ENCODE assay signal across 9 cellular contexts in genomic region chr2:226797289-226797988, GRCh38. TPM values are rescaled to one million over a fixed set of nuclear protein-coding genes. Genes with fewer than 3 reads are reported as not detected.
DNase-seq lines count a peak whose midpoint lies in the region; ATAC-seq, FAIRE-seq and TF ChIP-seq lines count a peak whose summit lies in the region.
"Had no signal": no experiment of that assay in that cellular context is flagged by ENCODE, and none has a peak within 500 bp of the region (broad histone marks: within the 10 kb centered on the region; RNA-seq: fewer than 3 reads in every experiment).

No MANE protein-coding gene starts in this region.

- peak overlapping the region; percentile 88 to 93 (median 92) for H3K4me3 Mint-ChIP-seq in nephron
- H3K4me3 Mint-ChIP-seq in activated CD8-positive, alpha-beta memory T cell treated with anti-CD3 and anti-CD28 coated beads, Interleukin-2, amount 10 ng/mL, durations not matched to agents 7 days and 5 days = no peak overlapping the region

- H3K9me3 Mint-ChIP-seq in nephron = no peaks in the 10 kb centered on the region
- H3K9me3 Mint-ChIP-seq in activated CD8-positive, alpha-beta memory T cell treated with anti-CD3 and anti-CD28 coated beads, Interleukin-2, amount 10 ng/mL, durations not matched to agents 7 days and 5 days (ENCODE audit: low read depth) = no peaks in the 10 kb centered on the region
- H3K9me3 Mint-ChIP-seq: activated T-cell treated with anti-CD3 and anti-CD28 coated beads, Interleukin-2, amount 50 U/mL, for 24 hours had no signal

- peak overlapping the region; percentile 83 for H3K4me3 ChIP-seq in MG63
- H3K4me3 ChIP-seq in epithelial cell of proximal tubule (ENCODE audit: low read depth, low read length) = peak overlapping the region; percentile 69

- no peak for FAIRE-seq in GM12891 (lab: Jason Lieb, UNC)

- H3K36me3 Mint-ChIP-seq in nephron (ENCODE audit: low read depth) = peaks cover 23% of the 10 kb centered on the region
- H3K36me3 Mint-ChIP-seq in activated CD8-positive, alpha-beta memory T cell treated with anti-CD3 and anti-CD28 coated beads, Interleukin-2, amount 10 ng/mL, durations not matched to agents 7 days and 5 days = peaks cover 1% of the 10 kb centered on the region

- H3K36me3 ChIP-seq in MG63 = peaks cover 45% of the 10 kb centered on the region

- H3K4me1 Mint-ChIP-seq in nephron = peaks cover 52% of the 10 kb centered on the region
- H3K4me1 Mint-ChIP-seq in activated CD8-positive, alpha-beta memory T cell treated with anti-CD3 and anti-CD28 coated beads, Interleukin-2, amount 10 ng/mL, durations not matched to agents 7 days and 5 days = peaks cover 49% of the 10 kb centered on the region

- TF ChIP-seq CTCF in epithelial cell of proximal tubule (conservative IDR thresholded peaks at IDR 0.05; ENCODE audit: low read depth, low read length) (no peak), nephron (IDR thresholded peaks at IDR 0.05; ENCODE audit: unreplicated experiment in 3 of 3) (no peak)

- H3K27me3 Mint-ChIP-seq in nephron (ENCODE audit: low read depth) = no peaks in the 10 kb centered on the region
- H3K27me3 Mint-ChIP-seq in activated CD8-positive, alpha-beta memory T cell treated with anti-CD3 and anti-CD28 coated beads, Interleukin-2, amount 10 ng/mL, durations not matched to agents 7 days and 5 days = no peaks in the 10 kb centered on the region
- H3K27me3 Mint-ChIP-seq: activated T-cell treated with anti-CD3 and anti-CD28 coated beads, Interleukin-2, amount 50 U/mL, for 24 hours had no signal

- no peak for TF ChIP-seq POLR2A in GM12891 (IDR thresholded peaks at IDR 0.05; ENCODE audit: low read depth, low read length)

- ATAC-seq in activated CD8-positive, alpha-beta memory T cell treated with anti-CD3 and anti-CD28 coated beads, Interleukin-2, amount 10 ng/mL, durations not matched to agents 7 days and 5 days = no peak
- no peak for ATAC-seq in GM21515 (IDR thresholded peaks at IDR 0.05; ENCODE audit: unreplicated experiment)

- H3K27ac Mint-ChIP-seq in nephron = peak overlapping the region in 1 of 3 experiments; percentile 45
- H3K27ac Mint-ChIP-seq in activated CD8-positive, alpha-beta memory T cell treated with anti-CD3 and anti-CD28 coated beads, Interleukin-2, amount 10 ng/mL, durations not matched to agents 7 days and 5 days = no peak overlapping the region
- H3K27ac Mint-ChIP-seq: activated T-cell treated with anti-CD3 and anti-CD28 coated beads, Interleukin-2, amount 50 U/mL, for 24 hours had no signal

- DNase-seq in AG08396 (ENCODE audit: low spot score) = peak; percentile 77
- peak; percentile 74 for DNase-seq in MG63
- DNase-seq in epithelial cell of proximal tubule (ENCODE audit: low read depth) = no peak
- no peak for DNase-seq in HUDEP-2 (lab: John Stamatoyannopoulos, UW; ENCODE audit: unreplicated experiment in 76 of 76)
- DNase-seq in GM12891 (ENCODE audit: insufficient read length, low spot score) = no peak
- DNase-seq in activated CD8-positive, alpha-beta memory T cell treated with anti-CD3 and anti-CD28 coated beads, Interleukin-2, amount 10 ng/mL, durations not matched to agents 7 days and 5 days = no peak

- no peaks in the 10 kb centered on the region for H3K27me3 ChIP-seq in MG63

- no peaks in the 10 kb centered on the region for H3K9me3 ChIP-seq in MG63

- CTCF ChIA-PET in activated CD8-positive, alpha-beta memory T cell treated with anti-CD3 and anti-CD28 coated beads, Interleukin-2, amount 10 ng/mL, durations not matched to agents 7 days and 5 days (lab: Charles Lee) = interaction anchor here (1.2 to 7.0 kb wide), 4 partner anchors 8 to 582 kb away, joined by 3 to 58 read pairs (median 25); no protein-coding TSS in a partner anchor

TF ChIP-seq in GM12891, 5 proteins besides CTCF, POLR2A, EP300 and RAD21:
- TF ChIP-seq POLR2AphosphoS5 (IDR thresholded peaks at IDR 0.05; ENCODE audit: low read depth, low read length) (no peak), SPI1 (IDR thresholded peaks at IDR 0.05; ENCODE audit: low read depth, low read length) (no peak), POU2F2 (IDR thresholded peaks at IDR 0.05; ENCODE audit: low read depth, low read length) (no peak), PAX5 (IDR thresholded peaks at IDR 0.05; ENCODE audit: insufficient read depth, low read length, severe bottlenecking) (no peak), TAF1 (IDR thresholded peaks at IDR 0.05; ENCODE audit: low read depth, low read length) (no peak)

RNA-seq across cellular contexts. Expression of gene IRS1, which starts 2.2 kb away (rescaled TPM):
- 5.1 and 5.6 TPM in 2 replicates for total RNA-seq in MG63 (2014; rRNA removed; shearing (Covaris generic); ENCODE audit: low replicate concordance)
- 13.0 and 25.8 TPM in 2 replicates for total RNA-seq in epithelial cell of proximal tubule
- polyA plus RNA-seq in GM12891 (2012; ENCODE audit: low read depth, missing spikeins) = 0.05 TPM
- total RNA-seq in activated CD8-positive, alpha-beta memory T cell treated with anti-CD3 and anti-CD28 coated beads, Interleukin-2, amount 10 ng/mL, durations not matched to agents 7 days and 5 days = 1 to 10 TPM; 4.5 to 5.8 TPM

RNA-seq across cellular contexts. Expression of gene RHBDD1, which starts 38.4 kb away (rescaled TPM):
- 5.1 and 19.6 TPM in 2 replicates for total RNA-seq in MG63 (2014; rRNA removed; shearing (Covaris generic); ENCODE audit: low replicate concordance)
- total RNA-seq in epithelial cell of proximal tubule = 11.8 and 14.1 TPM in 2 replicates
- polyA plus RNA-seq in GM12891 (2012; ENCODE audit: low read depth, missing spikeins) = 10.2 TPM
- total RNA-seq in activated CD8-positive, alpha-beta memory T cell treated with anti-CD3 and anti-CD28 coated beads, Interleukin-2, amount 10 ng/mL, durations not matched to agents 7 days and 5 days = 10 to 100 TPM; 29.8 to 32.2 TPM

Comparison
In these comparisons a context has a peak if more than half of its experiments do, and no peak if none do; other contexts are left out.
1. DNase-seq: peak in AG08396 (single experiment) and MG63 (single experiment); none in epithelial cell of proximal tubule (single experiment), HUDEP-2 (0 of 76), GM12891 (single experiment) and activated CD8-positive, alpha-beta memory T cell treated with anti-CD3 and anti-CD28 coated beads, Interleukin-2, amount 10 ng/mL, durations not matched to agents 7 days and 5 days (single experiment).